Comparison of ENCODE assay signal across 8 cellular contexts in genomic region chr6:122471107-122472021, GRCh38. TPM values are rescaled to one million over a fixed set of nuclear protein-coding genes. Genes with fewer than 3 reads are reported as not detected.
DNase-seq lines count a peak whose midpoint lies in the region; ATAC-seq, FAIRE-seq and TF ChIP-seq lines count a peak whose summit lies in the region.

Gene SERINC1, minus strand, starts transcription at chr6:122471807. Its CDS starts 70 bp downstream, at chr6:122471737.

- TF ChIP-seq CTCF in AG04449 (IDR thresholded peaks at IDR 0.05; ENCODE audit: insufficient read depth, low read length, missing control alignments) (no peak), WI38 (IDR thresholded peaks at IDR 0.05; ENCODE audit: low read depth, low read length) (no peak), bronchial epithelial cell (IDR thresholded peaks at IDR 0.05; ENCODE audit: insufficient read depth, low read length, severe bottlenecking) (no peak)

- WGBS in small intestine, 3 donors: 0% methylated on average over 49 of the region's 49 CpGs

- H3K36me3 ChIP-seq in bronchial epithelial cell (ENCODE audit: control insufficient read depth, insufficient read depth, low read length): no peaks in the 10 kb centered on the region
- H3K36me3 ChIP-seq in small intestine (ENCODE audit: control insufficient read depth in 2 of 2, insufficient read depth in 2 of 2, low read length in 2 of 2): no peaks in the 10 kb centered on the region

- H3K27ac ChIP-seq in small intestine (ENCODE audit: low read depth in 1 of 2, low read length in 1 of 2): peak within 1 kb of the TSS; percentile 91 to 99

- ATAC-seq in GM18907 (IDR thresholded peaks at IDR 0.05; ENCODE audit: unreplicated experiment): peak; percentile 99
- ATAC-seq in HG03159 (IDR thresholded peaks at IDR 0.05; ENCODE audit: unreplicated experiment): peak; percentile 100

- POLR2A ChIA-PET in AG04449 (lab: Yijun Ruan, JAX): interaction anchor here (0.7 to 1.5 kb wide), 4 partner anchors 25 to 318 kb away, joined by 3 to 5 read pairs (median 4); partner anchors contain the start of genes HSF2 and SMPDL3A

- peak; percentile 92 for FAIRE-seq in bronchial epithelial cell (lab: Jason Lieb, UNC)
- peak; percentile 33 for FAIRE-seq in small intestine (lab: Jason Lieb, UNC)

- H3K4me3 ChIP-seq in AG04449 (ENCODE audit: low read depth, low read length) (peak within 1 kb of the TSS; percentile 97), WI38 (ENCODE audit: low read depth, low read length) (peak within 1 kb of the TSS; percentile 95), bronchial epithelial cell (ENCODE audit: low read depth, low read length) (peak within 1 kb of the TSS; percentile 62), small intestine (ENCODE audit: low read depth in 1 of 2, low read length in 2 of 2) (peak within 1 kb of the TSS; percentile 87 to 88)

- no peaks in the 10 kb centered on the region for H3K9me3 ChIP-seq in small intestine (ENCODE audit: control insufficient read depth, low read depth)

- CTCF ChIA-PET in AG04449 (lab: Yijun Ruan, JAX): interaction anchor here (0.8 to 5.7 kb wide), 3 partner anchors 20 to 367 kb away, joined by 3 to 58 read pairs (median 13); no protein-coding TSS in a partner anchor

- DNase-seq in AG04449 (ENCODE audit: low read depth, low spot score): peak; percentile 61
- peak; percentile 83 for DNase-seq in NCI-H2227 treated with DMSO at 0.1 percent for 48 hours (lab: John Stamatoyannopoulos, UW)
- peak; percentile 92 for DNase-seq in bronchial epithelial cell (ENCODE audit: low read depth)
- DNase-seq in iPS-NIHi11 (ENCODE audit: low spot score): peak; percentile 90
- DNase-seq in small intestine: peak; percentile 97

- H3K27me3 ChIP-seq in bronchial epithelial cell (ENCODE audit: control insufficient read depth, insufficient read depth, low read length) (no peaks in the 10 kb centered on the region), small intestine (ENCODE audit: control insufficient read depth in 2 of 2, insufficient read depth in 2 of 2, low read length in 2 of 2) (no peaks in the 10 kb centered on the region)

- peaks cover 0 to 2% of the 10 kb centered on the region in 2 donors for H3K4me1 ChIP-seq in small intestine (ENCODE audit: control insufficient read depth in 2 of 2, insufficient read depth in 1 of 2, low read depth in 1 of 2, low read length in 1 of 2)

RNA-seq across cellular contexts. Expression of gene SERINC1, which starts in this region (rescaled TPM):
- total RNA-seq in bronchial epithelial cell: 205 and 208 TPM in 2 replicates
- 10 to 100 TPM; 35.3 to 89.9 (median 53.2) TPM for polyA plus RNA-seq in small intestine

Comparison
In these comparisons a context has a peak if more than half of its experiments do, and no peak if none do; other contexts are left out.
1. Peak in every context shown above with its lines: DNase-seq, ATAC-seq, H3K4me3 ChIP-seq and H3K27ac ChIP-seq.